Comparison of ENCODE assay signal across 21 cellular contexts in the genomic region with DNA sequence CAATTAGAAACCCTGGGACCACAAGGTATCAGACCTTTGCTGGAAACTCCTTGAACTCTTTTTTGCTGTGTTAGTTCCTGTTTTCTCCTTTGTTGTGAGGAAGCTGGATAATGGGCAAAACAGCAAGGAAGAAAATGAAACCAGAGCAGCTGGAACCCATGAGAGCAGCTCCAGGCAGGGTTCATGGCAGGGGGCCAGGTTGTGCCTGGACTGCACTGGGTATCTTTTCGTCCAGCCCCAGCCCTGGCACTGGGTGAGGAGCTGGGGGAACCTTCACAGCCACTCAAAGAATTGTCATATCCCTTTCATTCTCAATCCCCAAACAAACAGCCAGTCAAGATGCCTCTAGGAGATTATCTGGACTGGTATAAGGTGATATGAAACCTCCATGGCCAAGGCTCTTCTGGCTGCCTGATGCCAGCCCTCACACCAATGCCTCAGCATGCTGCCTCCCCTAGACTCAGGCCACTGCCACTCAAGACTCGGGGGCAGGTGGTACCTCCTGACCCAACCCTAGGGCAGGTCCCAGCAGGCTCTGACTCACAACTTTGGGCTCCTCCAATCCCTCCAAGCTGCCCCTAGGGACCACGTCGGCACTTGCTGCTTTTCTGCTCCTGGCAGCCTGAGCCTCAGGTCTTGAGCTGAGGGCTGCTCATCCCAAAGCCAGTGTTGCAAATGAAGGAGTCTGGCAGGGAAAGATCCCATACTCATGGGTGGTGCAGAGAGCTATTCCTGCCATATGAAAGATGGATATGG. TPM values are rescaled to one million over a fixed set of nuclear protein-coding genes. Genes with fewer than 3 reads are reported as not detected.
DNase-seq lines count a peak whose midpoint lies in the region; ATAC-seq and TF ChIP-seq lines count a peak whose summit lies in the region.
"Had no signal": no experiment of that assay in that cellular context is flagged by ENCODE, and none has a peak within 500 bp of the region (broad histone marks: within the 10 kb centered on the region; RNA-seq: fewer than 3 reads in every experiment).

No MANE protein-coding gene starts in this region.

- no peaks in the 10 kb centered on the region for H3K9me3 Mint-ChIP-seq in GM23338

- peaks cover 6% of the 10 kb centered on the region for H3K27me3 Mint-ChIP-seq in GM23338 (ENCODE audit: insufficient read depth, low read depth, poor library complexity)
- H3K27me3 Mint-ChIP-seq: IgD-negative memory B cell had no signal

- no peak for TF ChIP-seq CTCF in GM23338 (conservative IDR thresholded peaks at IDR 0.05; ENCODE audit: low read depth in 2 of 2)
- TF ChIP-seq CTCF in WERI-Rb-1 (IDR thresholded peaks at IDR 0.05; ENCODE audit: low read depth, low read length) = no peak

- H3K4me3 ChIP-seq in GM23338 = no peak overlapping the region
- H3K4me3 ChIP-seq in WERI-Rb-1 (ENCODE audit: low read depth, low read length) = no peak overlapping the region
- H3K4me3 ChIP-seq: gastrocnemius medialis, ovary, SJSA1 had no signal

- H3K36me3 ChIP-seq in GM23338 (ENCODE audit: insufficient read depth) (no peaks in the 10 kb centered on the region), WERI-Rb-1 (no peaks in the 10 kb centered on the region; the same call in 1 of the 2 replicates)
- H3K36me3 ChIP-seq: ovary, SJSA1 had no signal

- no peaks in the 10 kb centered on the region for H3K4me1 ChIP-seq in GM23338 (ENCODE audit: insufficient read depth)
- H3K4me1 ChIP-seq: SJSA1 had no signal

- H3K79me2 ChIP-seq in GM23338 (replicated peaks; ENCODE audit: insufficient read depth) = no peaks in the 10 kb centered on the region

- peak; percentile 50 for ATAC-seq in GM23338
- ATAC-seq in esophagus mucosa = peak; percentile 39
- no peak for ATAC-seq in GM18867 (IDR thresholded peaks at IDR 0.05; ENCODE audit: unreplicated experiment)
- ATAC-seq: gastrocnemius medialis, left lobe of liver had no signal

- H3K9me2 ChIP-seq in GM23338 (ENCODE audit: insufficient read depth) = no peaks in the 10 kb centered on the region

- H3K36me3 Mint-ChIP-seq in GM23338 (ENCODE audit: low read depth) = peaks cover 8% of the 10 kb centered on the region

- H3K4me1 Mint-ChIP-seq in GM23338 = peaks cover 7% of the 10 kb centered on the region; the same call in 2 of the 3 replicates
- H3K4me1 Mint-ChIP-seq: IgD-negative memory B cell had no signal

- no peak overlapping the region for H3K4me2 ChIP-seq in GM23338

- H3K27me3 ChIP-seq in GM23338 (ENCODE audit: insufficient read depth) (no peaks in the 10 kb centered on the region), WERI-Rb-1 (ENCODE audit: insufficient read depth, low read depth, severe bottlenecking) (no peaks in the 10 kb centered on the region)
- H3K27me3 ChIP-seq: gastrocnemius medialis, ovary, SJSA1 had no signal

- peaks cover 2% of the 10 kb centered on the region; the same call in 1 of the 2 replicates for H4K20me1 ChIP-seq in GM23338 (replicated peaks; ENCODE audit: insufficient read depth)

- H3K27ac ChIP-seq in GM23338 (ENCODE audit: low read depth) (no peak overlapping the region), WERI-Rb-1 (no peak overlapping the region)
- H3K27ac ChIP-seq: gastrocnemius medialis, ovary, SJSA1 had no signal

- H2AFZ ChIP-seq in GM23338 = no peak overlapping the region

- H3K27ac Mint-ChIP-seq in GM23338 = no peak overlapping the region

- H3K9me3 ChIP-seq in WERI-Rb-1 (ENCODE audit: severe bottlenecking) = no peaks in the 10 kb centered on the region
- H3K9me3 ChIP-seq: gastrocnemius medialis, ovary, SJSA1 had no signal

- peak; percentile 10 for DNase-seq in AG20443 (ENCODE audit: low spot score)
- DNase-seq in GM23338 (ENCODE audit: low spot score) = no peak
- peak; percentile 35 for DNase-seq in NCI-H69 (lab: John Stamatoyannopoulos, UW)
- DNase-seq in NCI-H187 treated with DMSO at 0.1 percent for 48 hours (lab: John Stamatoyannopoulos, UW) = no peak
- DNase-seq in WERI-Rb-1 = no peak
- DNase-seq in SKM-1 treated with dmso at 0.1 percent for 144 hours (lab: John Stamatoyannopoulos, UW; ENCODE audit: unreplicated experiment) = no peak
- DNase-seq: activated CD4-positive, alpha-beta T cell treated with anti-CD3 and anti-CD28 coated beads for 4 hours; activated CD8-positive, alpha-beta memory T cell treated with anti-CD3 and anti-CD28 coated beads, Interleukin-2, amount 50 U/mL, for 48 hours; activated naive CD4-positive, alpha-beta T cell treated with Interleukin-2 at 50 U/mL for 16 hours; gastrocnemius medialis; NCI-H1092; NCI-H345; ovary; stimulated activated CD4-positive, alpha-beta T cell treated with anti-CD3 and anti-CD28 coated beads, Interleukin-4, amount 100 ng/mL, for 1 hour; T-helper 9 cell had no signal

- H3F3A ChIP-seq in GM23338 (replicated peaks; ENCODE audit: low read depth) = no peaks in the 10 kb centered on the region

- H3K4me3 Mint-ChIP-seq in GM23338 = no peak overlapping the region
- H3K4me3 Mint-ChIP-seq: IgD-negative memory B cell had no signal

TF ChIP-seq in GM23338, 12 proteins besides CTCF, POLR2A, EP300 and RAD21 (continues in another document):
- TF ChIP-seq JUNB (IDR thresholded peaks at IDR 0.05; ENCODE audit: unreplicated experiment) (no peak), EZH2phosphoT487 (IDR thresholded peaks at IDR 0.05; ENCODE audit: unreplicated experiment) (no peak), POLR2AphosphoS5 (IDR thresholded peaks at IDR 0.05; ENCODE audit: low read depth) (no peak), STAT1 (IDR thresholded peaks at IDR 0.05; ENCODE audit: unreplicated experiment) (no peak), EZH2 (IDR thresholded peaks at IDR 0.05; ENCODE audit: low read depth, unreplicated experiment) (no peak)
- TF ChIP-seq, protein P1, sequence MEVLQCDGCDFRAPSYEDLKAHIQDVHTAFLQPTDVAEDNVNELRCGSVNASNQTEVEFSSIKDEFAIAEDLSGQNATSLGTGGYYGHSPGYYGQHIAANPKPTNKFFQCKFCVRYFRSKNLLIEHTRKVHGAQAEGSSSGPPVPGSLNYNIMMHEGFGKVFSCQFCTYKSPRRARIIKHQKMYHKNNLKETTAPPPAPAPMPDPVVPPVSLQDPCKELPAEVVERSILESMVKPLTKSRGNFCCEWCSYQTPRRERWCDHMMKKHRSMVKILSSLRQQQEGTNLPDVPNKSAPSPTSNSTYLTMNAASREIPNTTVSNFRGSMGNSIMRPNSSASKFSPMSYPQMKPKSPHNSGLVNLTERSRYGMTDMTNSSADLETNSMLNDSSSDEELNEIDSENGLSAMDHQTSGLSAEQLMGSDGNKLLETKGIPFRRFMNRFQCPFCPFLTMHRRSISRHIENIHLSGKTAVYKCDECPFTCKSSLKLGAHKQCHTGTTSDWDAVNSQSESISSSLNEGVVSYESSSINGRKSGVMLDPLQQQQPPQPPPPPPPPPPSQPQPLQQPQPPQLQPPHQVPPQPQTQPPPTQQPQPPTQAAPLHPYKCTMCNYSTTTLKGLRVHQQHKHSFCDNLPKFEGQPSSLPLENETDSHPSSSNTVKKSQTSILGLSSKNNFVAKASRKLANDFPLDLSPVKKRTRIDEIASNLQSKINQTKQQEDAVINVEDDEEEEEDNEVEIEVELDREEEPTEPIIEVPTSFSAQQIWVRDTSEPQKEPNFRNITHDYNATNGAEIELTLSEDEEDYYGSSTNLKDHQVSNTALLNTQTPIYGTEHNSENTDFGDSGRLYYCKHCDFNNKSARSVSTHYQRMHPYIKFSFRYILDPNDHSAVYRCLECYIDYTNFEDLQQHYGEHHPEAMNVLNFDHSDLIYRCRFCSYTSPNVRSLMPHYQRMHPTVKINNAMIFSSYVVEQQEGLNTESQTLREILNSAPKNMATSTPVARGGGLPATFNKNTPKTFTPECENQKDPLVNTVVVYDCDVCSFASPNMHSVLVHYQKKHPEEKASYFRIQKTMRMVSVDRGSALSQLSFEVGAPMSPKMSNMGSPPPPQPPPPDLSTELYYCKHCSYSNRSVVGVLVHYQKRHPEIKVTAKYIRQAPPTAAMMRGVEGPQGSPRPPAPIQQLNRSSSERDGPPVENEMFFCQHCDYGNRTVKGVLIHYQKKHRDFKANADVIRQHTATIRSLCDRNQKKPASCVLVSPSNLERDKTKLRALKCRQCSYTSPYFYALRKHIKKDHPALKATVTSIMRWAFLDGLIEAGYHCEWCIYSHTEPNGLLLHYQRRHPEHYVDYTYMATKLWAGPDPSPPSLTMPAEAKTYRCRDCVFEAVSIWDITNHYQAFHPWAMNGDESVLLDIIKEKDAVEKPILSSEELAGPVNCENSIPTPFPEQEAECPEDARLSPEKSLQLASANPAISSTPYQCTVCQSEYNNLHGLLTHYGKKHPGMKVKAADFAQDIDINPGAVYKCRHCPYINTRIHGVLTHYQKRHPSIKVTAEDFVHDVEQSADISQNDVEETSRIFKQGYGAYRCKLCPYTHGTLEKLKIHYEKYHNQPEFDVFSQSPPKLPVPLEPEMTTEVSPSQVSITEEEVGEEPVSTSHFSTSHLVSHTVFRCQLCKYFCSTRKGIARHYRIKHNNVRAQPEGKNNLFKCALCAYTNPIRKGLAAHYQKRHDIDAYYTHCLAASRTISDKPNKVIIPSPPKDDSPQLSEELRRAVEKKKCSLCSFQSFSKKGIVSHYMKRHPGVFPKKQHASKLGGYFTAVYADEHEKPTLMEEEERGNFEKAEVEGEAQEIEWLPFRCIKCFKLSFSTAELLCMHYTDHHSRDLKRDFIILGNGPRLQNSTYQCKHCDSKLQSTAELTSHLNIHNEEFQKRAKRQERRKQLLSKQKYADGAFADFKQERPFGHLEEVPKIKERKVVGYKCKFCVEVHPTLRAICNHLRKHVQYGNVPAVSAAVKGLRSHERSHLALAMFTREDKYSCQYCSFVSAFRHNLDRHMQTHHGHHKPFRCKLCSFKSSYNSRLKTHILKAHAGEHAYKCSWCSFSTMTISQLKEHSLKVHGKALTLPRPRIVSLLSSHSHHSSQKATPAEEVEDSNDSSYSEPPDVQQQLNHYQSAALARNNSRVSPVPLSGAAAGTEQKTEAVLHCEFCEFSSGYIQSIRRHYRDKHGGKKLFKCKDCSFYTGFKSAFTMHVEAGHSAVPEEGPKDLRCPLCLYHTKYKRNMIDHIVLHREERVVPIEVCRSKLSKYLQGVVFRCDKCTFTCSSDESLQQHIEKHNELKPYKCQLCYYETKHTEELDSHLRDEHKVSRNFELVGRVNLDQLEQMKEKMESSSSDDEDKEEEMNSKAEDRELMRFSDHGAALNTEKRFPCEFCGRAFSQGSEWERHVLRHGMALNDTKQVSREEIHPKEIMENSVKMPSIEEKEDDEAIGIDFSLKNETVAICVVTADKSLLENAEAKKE (CRISPR knock-in tag; IDR thresholded peaks at IDR 0.05) = no peak

RNA-seq across cellular contexts. Expression of a gene that starts 16.5 kb away (rescaled TPM):
- total RNA-seq in GM23338 (2014; rRNA removed; shearing (Covaris generic)) = 0.08 and 0.38 TPM in 2 replicates
- 0.21 and 0.31 TPM in 2 replicates for polyA plus RNA-seq in GM23338 (2016; fragmentation: Nextera tagmentation; extraction: Ambion mirVana)
- 0.36 TPM for total RNA-seq in esophagus mucosa
- total RNA-seq: skeletal muscle tissue had no signal

RNA-seq across cellular contexts. Expression of a gene that starts 21.0 kb away (rescaled TPM):
- total RNA-seq in GM23338 (2014; rRNA removed; shearing (Covaris generic)) = 97.6 and 105 TPM in 2 replicates
- 134 and 139 TPM in 2 replicates for polyA plus RNA-seq in GM23338 (2016; fragmentation: Nextera tagmentation; extraction: Ambion mirVana)
- total RNA-seq in esophagus mucosa = 41.8 TPM

RNA-seq across cellular contexts. Expression of a gene that starts 34.4 kb away (rescaled TPM):
- 14.7 and 17.9 TPM in 2 replicates for total RNA-seq in GM23338 (2014; rRNA removed; shearing (Covaris generic))
- polyA plus RNA-seq in GM23338 (2016; fragmentation: Nextera tagmentation; extraction: Ambion mirVana) = 16.7 and 19.0 TPM in 2 replicates
- 16.1 TPM for total RNA-seq in esophagus mucosa

RNA-seq across cellular contexts. Expression of a gene that starts 50.1 kb away (rescaled TPM):
- total RNA-seq in GM23338 (2014; rRNA removed; shearing (Covaris generic)) = 0.12 and 0.52 TPM in 2 replicates
- 0.21 and 0.28 TPM in 2 replicates for polyA plus RNA-seq in GM23338 (2016; fragmentation: Nextera tagmentation; extraction: Ambion mirVana)
- not detected for total RNA-seq in esophagus mucosa
- total RNA-seq: gastrocnemius medialis had no signal

Comparison
In these comparisons a context has a peak if more than half of its experiments do, and no peak if none do; other contexts are left out.
1. DNase-seq: peak in AG20443 (single experiment) and NCI-H69 (single experiment); none in GM23338 (single experiment), NCI-H187 treated with DMSO at 0.1 percent for 48 hours (single experiment), WERI-Rb-1 (single experiment) and SKM-1 treated with dmso at 0.1 percent for 144 hours (single experiment).